Comparison of ENCODE assay signal across 1 cellular context in the genomic region with DNA sequence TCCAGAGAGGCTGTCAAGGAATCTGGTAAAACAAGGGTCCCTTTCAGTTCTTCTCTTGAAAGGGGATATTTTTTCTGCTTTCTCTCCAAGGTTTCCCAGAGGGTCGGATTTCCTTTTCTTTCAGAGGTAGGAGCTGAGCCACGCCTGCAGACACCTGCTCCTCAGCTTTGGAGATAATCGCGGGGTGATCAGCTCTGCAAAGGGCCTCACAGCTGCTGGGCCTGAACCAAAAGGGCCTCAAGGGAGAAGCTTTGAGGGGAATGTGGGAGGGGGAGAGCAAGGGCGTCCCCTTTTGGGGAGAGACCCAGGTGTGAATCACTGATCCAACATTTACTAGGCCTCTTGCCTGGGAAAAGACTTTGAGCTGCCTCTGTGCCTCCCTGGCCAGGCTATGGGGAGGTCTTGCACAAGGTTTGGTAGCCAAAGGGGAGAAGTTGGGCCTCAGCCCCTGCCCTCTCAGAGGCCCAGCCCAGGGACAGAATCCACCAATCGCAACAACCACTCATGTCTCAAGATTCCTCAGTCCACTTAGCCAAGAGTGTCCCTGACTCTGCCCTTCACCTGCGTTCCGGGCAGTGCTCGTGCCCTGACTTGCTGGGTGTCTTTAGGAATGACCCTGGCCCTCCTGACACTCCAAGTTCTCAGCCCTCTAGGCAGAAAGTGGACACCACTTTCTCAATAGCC.
TF ChIP-seq lines count a peak whose summit lies in the region.

No MANE protein-coding gene starts in this region.

TF ChIP-seq in GM23338, 12 proteins besides CTCF, POLR2A, EP300 and RAD21 (continued from another document):
- TF ChIP-seq, protein P1, sequence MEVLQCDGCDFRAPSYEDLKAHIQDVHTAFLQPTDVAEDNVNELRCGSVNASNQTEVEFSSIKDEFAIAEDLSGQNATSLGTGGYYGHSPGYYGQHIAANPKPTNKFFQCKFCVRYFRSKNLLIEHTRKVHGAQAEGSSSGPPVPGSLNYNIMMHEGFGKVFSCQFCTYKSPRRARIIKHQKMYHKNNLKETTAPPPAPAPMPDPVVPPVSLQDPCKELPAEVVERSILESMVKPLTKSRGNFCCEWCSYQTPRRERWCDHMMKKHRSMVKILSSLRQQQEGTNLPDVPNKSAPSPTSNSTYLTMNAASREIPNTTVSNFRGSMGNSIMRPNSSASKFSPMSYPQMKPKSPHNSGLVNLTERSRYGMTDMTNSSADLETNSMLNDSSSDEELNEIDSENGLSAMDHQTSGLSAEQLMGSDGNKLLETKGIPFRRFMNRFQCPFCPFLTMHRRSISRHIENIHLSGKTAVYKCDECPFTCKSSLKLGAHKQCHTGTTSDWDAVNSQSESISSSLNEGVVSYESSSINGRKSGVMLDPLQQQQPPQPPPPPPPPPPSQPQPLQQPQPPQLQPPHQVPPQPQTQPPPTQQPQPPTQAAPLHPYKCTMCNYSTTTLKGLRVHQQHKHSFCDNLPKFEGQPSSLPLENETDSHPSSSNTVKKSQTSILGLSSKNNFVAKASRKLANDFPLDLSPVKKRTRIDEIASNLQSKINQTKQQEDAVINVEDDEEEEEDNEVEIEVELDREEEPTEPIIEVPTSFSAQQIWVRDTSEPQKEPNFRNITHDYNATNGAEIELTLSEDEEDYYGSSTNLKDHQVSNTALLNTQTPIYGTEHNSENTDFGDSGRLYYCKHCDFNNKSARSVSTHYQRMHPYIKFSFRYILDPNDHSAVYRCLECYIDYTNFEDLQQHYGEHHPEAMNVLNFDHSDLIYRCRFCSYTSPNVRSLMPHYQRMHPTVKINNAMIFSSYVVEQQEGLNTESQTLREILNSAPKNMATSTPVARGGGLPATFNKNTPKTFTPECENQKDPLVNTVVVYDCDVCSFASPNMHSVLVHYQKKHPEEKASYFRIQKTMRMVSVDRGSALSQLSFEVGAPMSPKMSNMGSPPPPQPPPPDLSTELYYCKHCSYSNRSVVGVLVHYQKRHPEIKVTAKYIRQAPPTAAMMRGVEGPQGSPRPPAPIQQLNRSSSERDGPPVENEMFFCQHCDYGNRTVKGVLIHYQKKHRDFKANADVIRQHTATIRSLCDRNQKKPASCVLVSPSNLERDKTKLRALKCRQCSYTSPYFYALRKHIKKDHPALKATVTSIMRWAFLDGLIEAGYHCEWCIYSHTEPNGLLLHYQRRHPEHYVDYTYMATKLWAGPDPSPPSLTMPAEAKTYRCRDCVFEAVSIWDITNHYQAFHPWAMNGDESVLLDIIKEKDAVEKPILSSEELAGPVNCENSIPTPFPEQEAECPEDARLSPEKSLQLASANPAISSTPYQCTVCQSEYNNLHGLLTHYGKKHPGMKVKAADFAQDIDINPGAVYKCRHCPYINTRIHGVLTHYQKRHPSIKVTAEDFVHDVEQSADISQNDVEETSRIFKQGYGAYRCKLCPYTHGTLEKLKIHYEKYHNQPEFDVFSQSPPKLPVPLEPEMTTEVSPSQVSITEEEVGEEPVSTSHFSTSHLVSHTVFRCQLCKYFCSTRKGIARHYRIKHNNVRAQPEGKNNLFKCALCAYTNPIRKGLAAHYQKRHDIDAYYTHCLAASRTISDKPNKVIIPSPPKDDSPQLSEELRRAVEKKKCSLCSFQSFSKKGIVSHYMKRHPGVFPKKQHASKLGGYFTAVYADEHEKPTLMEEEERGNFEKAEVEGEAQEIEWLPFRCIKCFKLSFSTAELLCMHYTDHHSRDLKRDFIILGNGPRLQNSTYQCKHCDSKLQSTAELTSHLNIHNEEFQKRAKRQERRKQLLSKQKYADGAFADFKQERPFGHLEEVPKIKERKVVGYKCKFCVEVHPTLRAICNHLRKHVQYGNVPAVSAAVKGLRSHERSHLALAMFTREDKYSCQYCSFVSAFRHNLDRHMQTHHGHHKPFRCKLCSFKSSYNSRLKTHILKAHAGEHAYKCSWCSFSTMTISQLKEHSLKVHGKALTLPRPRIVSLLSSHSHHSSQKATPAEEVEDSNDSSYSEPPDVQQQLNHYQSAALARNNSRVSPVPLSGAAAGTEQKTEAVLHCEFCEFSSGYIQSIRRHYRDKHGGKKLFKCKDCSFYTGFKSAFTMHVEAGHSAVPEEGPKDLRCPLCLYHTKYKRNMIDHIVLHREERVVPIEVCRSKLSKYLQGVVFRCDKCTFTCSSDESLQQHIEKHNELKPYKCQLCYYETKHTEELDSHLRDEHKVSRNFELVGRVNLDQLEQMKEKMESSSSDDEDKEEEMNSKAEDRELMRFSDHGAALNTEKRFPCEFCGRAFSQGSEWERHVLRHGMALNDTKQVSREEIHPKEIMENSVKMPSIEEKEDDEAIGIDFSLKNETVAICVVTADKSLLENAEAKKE (CRISPR knock-in tag; IDR thresholded peaks at IDR 0.05): 0 out of 2 replicates have a peak, but pooled peaks have one; percentile 12
TF ChIP-seq in GM23338: peak in this region for 1.
